In the genomic region with DNA sequence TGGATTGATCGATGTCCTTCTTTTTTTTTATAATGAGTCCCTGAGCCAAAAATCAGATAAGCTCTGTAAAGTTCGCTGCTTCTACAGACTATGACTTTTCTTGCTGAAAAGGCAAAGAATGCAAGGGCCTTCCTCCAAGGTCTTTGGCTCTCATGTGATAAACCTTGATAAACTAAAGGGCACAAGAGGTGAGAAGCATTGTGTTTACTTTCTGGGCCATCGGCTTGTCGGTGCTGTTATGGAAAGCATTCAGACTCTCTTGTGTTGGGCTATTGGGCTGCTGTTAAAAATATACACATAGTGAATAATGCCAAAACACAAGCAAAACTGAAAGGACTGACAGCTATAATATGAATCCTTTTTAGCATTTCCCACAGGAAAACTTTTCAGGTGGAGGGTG, we compare ENCODE assay signal across 13 cellular contexts.
A peak's percentile ranks its signal among the peaks of the same experiment; 100 is the strongest.
DNase-seq lines count a peak whose midpoint lies in the region; ATAC-seq and TF ChIP-seq lines count a peak whose summit lies in the region.
"Had no signal": no experiment of that assay in that cellular context is flagged by ENCODE, and none has a peak within 500 bp of the region (broad histone marks: within the 10 kb centered on the region; RNA-seq: fewer than 3 reads in every experiment).

No MANE protein-coding gene starts in this region.

- no peak for TF ChIP-seq CTCF in heart left ventricle (IDR thresholded peaks at IDR 0.05)
- no peak for TF ChIP-seq CTCF in body of pancreas (IDR thresholded peaks at IDR 0.05)
- no peak for TF ChIP-seq CTCF in tibial nerve (IDR thresholded peaks at IDR 0.05)

- H3K27me3 ChIP-seq in heart left ventricle (no peaks in the 10 kb centered on the region), body of pancreas (no peaks in the 10 kb centered on the region), mesendoderm (ENCODE audit: insufficient read depth, low read length, poor library complexity) (no peaks in the 10 kb centered on the region), tibial nerve (no peaks in the 10 kb centered on the region)
- H3K27me3 ChIP-seq: BLaER1 had no signal

- H3K4me1 ChIP-seq in heart left ventricle (peaks cover 0 to 10% (median 0%) of the 10 kb centered on the region in 12 donors), body of pancreas (peaks cover 23% of the 10 kb centered on the region), mesendoderm (ENCODE audit: control insufficient read depth, low read depth, low read length) (no peaks in the 10 kb centered on the region), tibial nerve (no peaks in the 10 kb centered on the region)
- H3K4me1 ChIP-seq: BLaER1 had no signal

- TF ChIP-seq POLR2A in heart left ventricle (IDR thresholded peaks at IDR 0.05) (no peak), body of pancreas (IDR thresholded peaks at IDR 0.05) (no peak), tibial nerve (IDR thresholded peaks at IDR 0.05) (no peak)

- H3K4me2 ChIP-seq in mesendoderm (ENCODE audit: low read length): no peak overlapping the region
- H3K4me2 ChIP-seq: BLaER1, GM23338 had no signal

- H2AK5ac ChIP-seq in mesendoderm (ENCODE audit: low read length): no peak overlapping the region

- WGBS in heart left ventricle, 4 donors: 35 to 45% (median 38%) methylated on average over 4 of the region's 4 CpGs
- 13 to 15% methylated on average over 4 of the region's 4 CpGs for WGBS in body of pancreas, 2 donors
- WGBS in mesendoderm (ENCODE audit: extremely low coverage, insufficient coverage, low lambda C conversion rate): no CpG with 5 or more reads among the region's 4 CpGs
- WGBS in tibial nerve, 2 donors: 73 to 86% methylated on average over 4 of the region's 4 CpGs

- H4K5ac ChIP-seq in mesendoderm (ENCODE audit: low read length): no peak overlapping the region

- no peaks in the 10 kb centered on the region for H3K79me1 ChIP-seq in mesendoderm (ENCODE audit: low read length)

- no peak overlapping the region for H2BK120ac ChIP-seq in mesendoderm (ENCODE audit: low read depth, low read length)

- DNase-seq in heart left ventricle (no peak), left cardiac atrium (no peak), body of pancreas (peak in 2 of 4 donors; percentile 17 to 28), mesendoderm (peak; percentile 51), tibial nerve (ENCODE audit: low spot score in 2 of 2) (no peak)
- no peak for DNase-seq in stimulated activated CD8-positive, alpha-beta memory T cell treated with anti-CD3 and anti-CD28 coated beads, Interleukin-4, amount 100 ng/mL, for 48 hours
- DNase-seq: 8988T, AML-193, GF-D8, H7 had no signal

- H3K18ac ChIP-seq in mesendoderm (ENCODE audit: low read length): no peak overlapping the region

- no peak overlapping the region for H3K23ac ChIP-seq in mesendoderm (ENCODE audit: low read length)

- H3K9me3 ChIP-seq in heart left ventricle: peaks cover 0 to 5% (median 0%) of the 10 kb centered on the region in 12 donors
- H3K9me3 ChIP-seq in body of pancreas: no peaks in the 10 kb centered on the region
- no peaks in the 10 kb centered on the region for H3K9me3 ChIP-seq in tibial nerve
- H3K9me3 ChIP-seq: BLaER1 had no signal

- H3K79me2 ChIP-seq in mesendoderm (ENCODE audit: control insufficient read depth, insufficient read depth, low read length): no peaks in the 10 kb centered on the region

- H2BK15ac ChIP-seq in mesendoderm (replicated peaks; ENCODE audit: low read depth): no peak overlapping the region

- H3K4ac ChIP-seq in mesendoderm (ENCODE audit: low read depth, low read length): no peak overlapping the region

- no peak overlapping the region for H3K56ac ChIP-seq in mesendoderm (ENCODE audit: low read length)

- ATAC-seq in heart left ventricle (peak in 3 of 4 donors; percentile 30 to 54 (median 38)), left cardiac atrium (no peak), body of pancreas (peak; percentile 75), GM19452 (IDR thresholded peaks at IDR 0.05; ENCODE audit: unreplicated experiment) (no peak)
- ATAC-seq: GM23338 had no signal

- intact Hi-C loops in heart left ventricle (cut with DNase I) (loop anchor here in 7 of 10 donors (2.0 to 10.0 kb wide), 9 partner anchors 277 to 759 kb away; partner anchors contain the start of gene SPHKAP (in 3 of the 7)), left cardiac atrium (cut with DNase I) (loop anchor here (5.0 to 10.0 kb wide), 2 partner anchors 337 to 469 kb away; partner anchors contain the start of gene SPHKAP (in 1 of the 2)), body of pancreas (cut with DNase I) (loop anchor here (10.0 kb wide), 2 partner anchors 599 to 759 kb away; no protein-coding TSS in a partner anchor)

- H3K36me3 ChIP-seq in heart left ventricle (no peaks in the 10 kb centered on the region), body of pancreas (replicated peaks in 1 of 2; ENCODE audit: insufficient read depth in 1 of 2, low read depth in 2 of 2) (no peaks in the 10 kb centered on the region), mesendoderm (ENCODE audit: control insufficient read depth, insufficient read depth, low read length) (no peaks in the 10 kb centered on the region), tibial nerve (no peaks in the 10 kb centered on the region)
- H3K36me3 ChIP-seq: BLaER1 had no signal

- H3K27ac ChIP-seq in heart left ventricle: peak overlapping the region in 6 of 12 donors; percentile 4 to 47 (median 29)
- H3K27ac ChIP-seq in body of pancreas: peak overlapping the region in 3 of 4 donors; percentile 6 to 60 (median 58)
- no peak overlapping the region for H3K27ac ChIP-seq in mesendoderm (ENCODE audit: low read depth, low read length)
- H3K27ac ChIP-seq in tibial nerve: no peak overlapping the region
- H3K27ac ChIP-seq: BLaER1 had no signal

- no peak overlapping the region for H2BK5ac ChIP-seq in mesendoderm (ENCODE audit: low read length)

- no peak overlapping the region for H3K9ac ChIP-seq in mesendoderm (ENCODE audit: low read length)
- H3K9ac ChIP-seq: BLaER1 had no signal

- H4K8ac ChIP-seq in mesendoderm (ENCODE audit: low read depth, low read length): no peak overlapping the region

- H3K4me3 ChIP-seq in heart left ventricle: no peak overlapping the region
- H3K4me3 ChIP-seq in body of pancreas: no peak overlapping the region
- H3K4me3 ChIP-seq in mesendoderm (ENCODE audit: low read length): no peak overlapping the region
- H3K4me3 ChIP-seq in tibial nerve: no peak overlapping the region
- H3K4me3 ChIP-seq: BLaER1, GM23338 had no signal

- no peak for TF ChIP-seq EP300 in tibial nerve (IDR thresholded peaks at IDR 0.05)

Comparison
In these comparisons a context has a peak if more than half of its experiments do, and no peak if none do; other contexts are left out.
1. ATAC-seq: peak in heart left ventricle (3 of 4) and body of pancreas (single experiment); none in left cardiac atrium (0 of 2) and GM19452 (single experiment).
2. H3K27ac ChIP-seq: peak in body of pancreas (3 of 4); none in mesendoderm (single experiment) and tibial nerve (0 of 4).